Comparison of ENCODE assay signal across 8 cellular contexts in the genomic region with DNA sequence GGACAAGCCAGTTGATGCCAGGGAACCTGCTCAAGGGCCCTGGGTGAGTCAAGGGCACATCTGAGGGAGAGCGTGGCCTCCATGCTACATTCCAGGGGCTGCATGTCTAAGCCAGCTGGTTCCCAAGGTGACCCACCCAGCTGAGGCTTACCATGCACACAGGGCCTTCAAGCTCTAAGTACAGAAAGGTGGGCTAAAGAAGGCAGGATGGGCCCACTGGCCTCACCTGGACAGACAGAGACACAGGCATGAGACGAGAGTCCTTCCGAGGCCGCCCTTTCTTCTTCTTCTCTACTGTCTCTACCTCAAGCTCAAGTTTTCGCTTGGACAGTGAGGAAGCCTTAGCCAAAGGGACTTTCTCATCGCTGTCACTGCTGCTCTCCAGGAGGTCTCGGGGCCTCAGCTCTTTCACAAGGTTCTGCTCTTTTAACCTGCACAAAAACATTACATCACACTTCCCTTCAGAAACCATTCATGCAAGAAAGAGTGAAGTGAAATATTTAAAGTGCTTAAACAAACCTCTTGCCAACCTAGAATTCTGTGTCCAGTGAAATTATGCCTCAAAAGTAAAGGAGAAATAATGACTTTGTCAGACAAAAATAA.
DNase-seq lines count a peak whose midpoint lies in the region; ATAC-seq and TF ChIP-seq lines count a peak whose summit lies in the region.

No MANE protein-coding gene starts in this region.

- H3K4me3 Mint-ChIP-seq in IgD-negative memory B cell = peak overlapping the region; percentile 66 to 84 (median 73)
- no peak overlapping the region for H3K4me3 Mint-ChIP-seq in mesothelial cell of epicardium
- no peak overlapping the region for H3K4me3 Mint-ChIP-seq in T-helper 2 cell treated with Interferon-gamma antibody and Interleukin-4, amounts not matched to agents 5 μg/mL and 100 μg/mL, for 36 hours
- no peak overlapping the region for H3K4me3 Mint-ChIP-seq in activated T-cell treated with anti-CD3 and anti-CD28 coated beads, Interleukin-2, amount 50 U/mL, for 24 hours

- H3K4me1 Mint-ChIP-seq in IgD-negative memory B cell (peaks cover 19 to 46% (median 33%) of the 10 kb centered on the region in 3 donors), mesothelial cell of epicardium (peaks cover 5% of the 10 kb centered on the region)
- H3K4me1 Mint-ChIP-seq in T-helper 2 cell treated with Interferon-gamma antibody and Interleukin-4, amounts not matched to agents 5 μg/mL and 100 μg/mL, for 36 hours (ENCODE audit: low read depth) = no peaks in the 10 kb centered on the region
- H3K4me1 Mint-ChIP-seq in activated T-cell treated with anti-CD3 and anti-CD28 coated beads, Interleukin-2, amount 50 U/mL, for 24 hours (ENCODE audit: low read depth) = no peaks in the 10 kb centered on the region

- H3K27ac Mint-ChIP-seq in IgD-negative memory B cell (peak overlapping the region; percentile 94 to 98 (median 95)), mesothelial cell of epicardium (peak overlapping the region; percentile 10)
- no peak overlapping the region for H3K27ac Mint-ChIP-seq in T-helper 2 cell treated with Interferon-gamma antibody and Interleukin-4, amounts not matched to agents 5 μg/mL and 100 μg/mL, for 36 hours
- no peak overlapping the region for H3K27ac Mint-ChIP-seq in activated T-cell treated with anti-CD3 and anti-CD28 coated beads, Interleukin-2, amount 50 U/mL, for 24 hours

- H3K27me3 Mint-ChIP-seq in IgD-negative memory B cell (no peaks in the 10 kb centered on the region), mesothelial cell of epicardium (ENCODE audit: low read depth) (no peaks in the 10 kb centered on the region)
- H3K27me3 Mint-ChIP-seq in T-helper 2 cell treated with Interferon-gamma antibody and Interleukin-4, amounts not matched to agents 5 μg/mL and 100 μg/mL, for 36 hours (ENCODE audit: low read depth) = no peaks in the 10 kb centered on the region
- H3K27me3 Mint-ChIP-seq in activated T-cell treated with anti-CD3 and anti-CD28 coated beads, Interleukin-2, amount 50 U/mL, for 24 hours = no peaks in the 10 kb centered on the region

- DNase-seq in mesothelial cell of epicardium (ENCODE audit: low spot score in 2 of 2, unreplicated experiment in 2 of 2) = no peak
- no peak for DNase-seq in RKO (ENCODE audit: low spot score)
- DNase-seq in T-helper 2 cell treated with Interferon-gamma antibody and Interleukin-4, amounts not matched to agents 5 μg/mL and 100 μg/mL, for 36 hours (ENCODE audit: low spot score) = no peak
- DNase-seq in activated T-cell treated with anti-CD3 and anti-CD28 coated beads, Interleukin-2, amount 50 U/mL, for 24 hours = no peak

- peaks cover 0 to 4% (median 3%) of the 10 kb centered on the region in 3 donors for H3K9me3 Mint-ChIP-seq in IgD-negative memory B cell
- H3K9me3 Mint-ChIP-seq in mesothelial cell of epicardium = no peaks in the 10 kb centered on the region
- H3K9me3 Mint-ChIP-seq in T-helper 2 cell treated with Interferon-gamma antibody and Interleukin-4, amounts not matched to agents 5 μg/mL and 100 μg/mL, for 36 hours = no peaks in the 10 kb centered on the region
- no peaks in the 10 kb centered on the region for H3K9me3 Mint-ChIP-seq in activated T-cell treated with anti-CD3 and anti-CD28 coated beads, Interleukin-2, amount 50 U/mL, for 24 hours

- peaks cover 22% of the 10 kb centered on the region for H3K36me3 Mint-ChIP-seq in IgD-negative memory B cell
- peaks cover 31% of the 10 kb centered on the region for H3K36me3 Mint-ChIP-seq in mesothelial cell of epicardium
- peaks cover 32% of the 10 kb centered on the region for H3K36me3 Mint-ChIP-seq in T-helper 2 cell treated with Interferon-gamma antibody and Interleukin-4, amounts not matched to agents 5 μg/mL and 100 μg/mL, for 36 hours (ENCODE audit: low read depth)
- H3K36me3 Mint-ChIP-seq in activated T-cell treated with anti-CD3 and anti-CD28 coated beads, Interleukin-2, amount 50 U/mL, for 24 hours (ENCODE audit: low read depth) = peaks cover 90% of the 10 kb centered on the region

- no peak for TF ChIP-seq CTCF in mesothelial cell of epicardium (IDR thresholded peaks at IDR 0.05; ENCODE audit: unreplicated experiment)

- ATAC-seq in GM18505 (IDR thresholded peaks at IDR 0.05; ENCODE audit: unreplicated experiment) (peak; percentile 79), GM21786 (IDR thresholded peaks at IDR 0.05; ENCODE audit: unreplicated experiment) (peak; percentile 88), GM18517 (IDR thresholded peaks at IDR 0.05; ENCODE audit: unreplicated experiment) (no peak)

- no peak for TF ChIP-seq POLR2A in GM18505 (IDR thresholded peaks at IDR 0.05; ENCODE audit: borderline replicate concordance, extremely low read depth, insufficient read depth, insufficient read length)

Comparison
In these comparisons a context has a peak if more than half of its experiments do, and no peak if none do; other contexts are left out.
1. H3K27ac Mint-ChIP-seq: peak in IgD-negative memory B cell (3 of 3) and mesothelial cell of epicardium (single experiment); none in T-helper 2 cell treated with Interferon-gamma antibody and Interleukin-4, amounts not matched to agents 5 μg/mL and 100 μg/mL, for 36 hours (single experiment) and activated T-cell treated with anti-CD3 and anti-CD28 coated beads, Interleukin-2, amount 50 U/mL, for 24 hours (single experiment).
2. H3K4me3 Mint-ChIP-seq: peak in IgD-negative memory B cell (4 of 4); none in mesothelial cell of epicardium (single experiment), T-helper 2 cell treated with Interferon-gamma antibody and Interleukin-4, amounts not matched to agents 5 μg/mL and 100 μg/mL, for 36 hours (single experiment) and activated T-cell treated with anti-CD3 and anti-CD28 coated beads, Interleukin-2, amount 50 U/mL, for 24 hours (single experiment).